ENCODE assay signal across 12 cellular contexts in the genomic region with DNA sequence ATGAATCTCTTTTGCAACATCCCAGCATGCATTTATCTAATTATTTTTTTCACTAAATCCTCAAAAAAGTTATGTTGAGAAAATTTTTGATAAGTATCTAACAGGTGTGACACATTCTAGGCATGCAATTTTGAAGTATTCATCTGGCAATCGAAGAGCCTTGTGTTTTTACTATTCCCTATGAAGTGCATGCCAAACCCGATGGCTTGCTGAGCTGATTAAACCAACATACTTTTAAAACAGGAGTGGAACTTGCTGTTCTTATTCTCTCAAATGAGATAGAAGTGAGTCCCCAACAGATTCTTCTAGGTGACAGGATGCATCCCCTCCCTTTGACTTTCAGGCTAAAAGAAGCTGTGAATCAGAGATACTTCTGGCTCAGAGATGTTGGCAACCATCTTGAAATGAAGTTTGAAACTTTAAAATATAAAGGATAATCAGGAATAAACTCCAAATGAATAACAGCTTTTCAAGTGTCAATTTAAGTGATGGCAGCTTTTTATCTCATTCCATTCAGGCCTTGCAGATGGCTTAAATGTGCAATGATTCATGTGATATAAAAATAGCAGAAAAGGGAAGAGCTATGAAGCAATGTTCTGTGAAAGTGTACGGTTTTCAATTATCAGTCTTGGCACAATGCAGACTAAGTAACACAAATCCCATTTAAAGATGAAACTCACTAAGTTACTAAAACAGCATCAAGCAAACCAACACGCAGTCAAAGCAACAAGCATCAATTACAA.
A peak's percentile ranks its signal among the peaks of the same experiment; 100 is the strongest.
DNase-seq lines count a peak whose midpoint lies in the region; ATAC-seq and TF ChIP-seq lines count a peak whose summit lies in the region.
"Had no signal": no experiment of that assay in that cellular context is flagged by ENCODE, and none has a peak within 500 bp of the region (broad histone marks: within the 10 kb centered on the region; RNA-seq: fewer than 3 reads in every experiment).

No MANE protein-coding gene starts in this region.

- 23 to 32% (median 24%) methylated on average over 4 of the region's 4 CpGs for WGBS in psoas muscle, 3 donors

- peaks cover 12% of the 10 kb centered on the region for H3K36me3 ChIP-seq in PC-3 (ENCODE audit: low read depth, low read length)
- peaks cover 0 to 10% of the 10 kb centered on the region in 2 donors for H3K36me3 ChIP-seq in psoas muscle (ENCODE audit: insufficient read depth in 1 of 2, low read depth in 1 of 2)
- peaks cover 8% of the 10 kb centered on the region for H3K36me3 ChIP-seq in lower lobe of right lung

- peak; percentile 39 for DNase-seq in GM04504 (ENCODE audit: low read depth)
- DNase-seq in PC-3: no peak
- DNase-seq in epithelial cell of esophagus (ENCODE audit: low read depth): peak; percentile 31
- no peak for DNase-seq in psoas muscle
- DNase-seq in lower lobe of right lung: no peak
- no peak for DNase-seq in HK-2 (ENCODE audit: unreplicated experiment)
- DNase-seq in cerebellar cortex (ENCODE audit: low spot score): no peak
- DNase-seq: activated naive CD8-positive, alpha-beta T cell treated with anti-CD3 and anti-CD28 coated beads, Interleukin-2, amount 50 U/mL, for 24 hours; H7; NCI-H2029 treated with DMSO at 0.1 percent for 48 hours; T1000 had no signal

- POLR2A ChIA-PET in PC-3 (lab: Charles Lee; ENCODE audit: unreplicated experiment): no interaction called here

- no peak for TF ChIP-seq CTCF in PC-3 (conservative IDR thresholded peaks at IDR 0.05; ENCODE audit: low read depth, low read length)
- no peak for TF ChIP-seq CTCF in epithelial cell of esophagus (IDR thresholded peaks at IDR 0.05; ENCODE audit: insufficient read depth, low read depth, low read length, missing control alignments)
- TF ChIP-seq CTCF in psoas muscle (IDR thresholded peaks at IDR 0.05): no peak
- no peak for TF ChIP-seq CTCF in lower lobe of right lung (IDR thresholded peaks at IDR 0.05)

- H3K27ac ChIP-seq in PC-3 (ENCODE audit: low read length) (peak overlapping the region; percentile 92), psoas muscle (peak overlapping the region; percentile 65), lower lobe of right lung (no peak overlapping the region)

- H3F3A ChIP-seq in PC-3 (ENCODE audit: low read length, unreplicated experiment): peaks cover 10% of the 10 kb centered on the region

- H3K9ac ChIP-seq in PC-3 (ENCODE audit: low read length): no peak overlapping the region

- H3K4me1 ChIP-seq in PC-3 (ENCODE audit: insufficient read depth, low read length) (peaks cover 29% of the 10 kb centered on the region), psoas muscle (peaks cover 59% of the 10 kb centered on the region), lower lobe of right lung (peaks cover 14% of the 10 kb centered on the region)

- CTCF ChIA-PET in PC-3 (lab: Charles Lee): interaction anchor here (0.6 kb wide), 1 partner anchor 55 kb away, joined by 3 read pairs; no protein-coding TSS in a partner anchor

- no peaks in the 10 kb centered on the region for H3K9me3 ChIP-seq in PC-3 (ENCODE audit: low read length)
- H3K9me3 ChIP-seq in psoas muscle: no peaks in the 10 kb centered on the region
- no peaks in the 10 kb centered on the region for H3K9me3 ChIP-seq in lower lobe of right lung

- no peaks in the 10 kb centered on the region for H3K9me2 ChIP-seq in PC-3 (replicated peaks; ENCODE audit: low read length)

- no peak overlapping the region for H3K4me2 ChIP-seq in PC-3 (ENCODE audit: low read length)

- no peak overlapping the region for H3K4me3 ChIP-seq in PC-3 (ENCODE audit: low read length)
- H3K4me3 ChIP-seq in epithelial cell of esophagus (ENCODE audit: low read length): no peak overlapping the region
- no peak overlapping the region for H3K4me3 ChIP-seq in psoas muscle
- no peak overlapping the region for H3K4me3 ChIP-seq in lower lobe of right lung

- H2AFZ ChIP-seq in PC-3 (ENCODE audit: low read length): no peak overlapping the region

- H3K27me3 ChIP-seq in PC-3 (ENCODE audit: low read length) (no peaks in the 10 kb centered on the region), psoas muscle (ENCODE audit: insufficient read depth in 3 of 3, low read length in 2 of 3) (no peaks in the 10 kb centered on the region), lower lobe of right lung (ENCODE audit: low read depth) (no peaks in the 10 kb centered on the region)

- intact Hi-C loops in PC-3 (cut with micrococcal nuclease) (no loop called here), psoas muscle (cut with DNase I) (loop anchor here (5.0 kb wide), 2 partner anchors 47 to 52 kb away; no protein-coding TSS in a partner anchor), lower lobe of right lung (cut with DNase I) (no loop called here)

- H4K20me1 ChIP-seq in PC-3 (ENCODE audit: low read length): no peaks in the 10 kb centered on the region

- peaks cover 81% of the 10 kb centered on the region for H3K79me2 ChIP-seq in PC-3 (ENCODE audit: low read length)

- no TSS peak for BruUV-seq in PC-3 (replicated peaks; lab: Mats Ljungman, UMichigan)

- ATAC-seq in PC-3 (no peak), psoas muscle (peak; percentile 37 to 75 (median 58)), lower lobe of right lung (no peak), HG03025 (IDR thresholded peaks at IDR 0.05; ENCODE audit: low FRiP score, unreplicated experiment) (no peak)
- ATAC-seq: activated naive CD8-positive, alpha-beta T cell treated with anti-CD3 and anti-CD28 coated beads, Interleukin-2, amount 50 U/mL, for 24 hours had no signal

Comparison
In these comparisons a context has a peak if more than half of its experiments do, and no peak if none do; other contexts are left out.
1. DNase-seq: peak in GM04504 (single experiment) and epithelial cell of esophagus (single experiment); none in PC-3 (single experiment), psoas muscle (0 of 2), lower lobe of right lung (single experiment), HK-2 (single experiment) and cerebellar cortex (single experiment).
2. ATAC-seq: peak in psoas muscle (4 of 4); none in PC-3 (single experiment), lower lobe of right lung (0 of 2) and HG03025 (single experiment).
3. intact Hi-C loops: an anchor here in psoas muscle (5.0 kb wide); none called in PC-3 and lower lobe of right lung.